25 cellular contexts compared by ENCODE assay signal in genomic region chr10:13222151-13222550, GRCh38. TPM values are rescaled to one million over a fixed set of nuclear protein-coding genes. Genes with fewer than 3 reads are reported as not detected.
DNase-seq lines count a peak whose midpoint lies in the region; ATAC-seq, FAIRE-seq and TF ChIP-seq lines count a peak whose summit lies in the region.
"Had no signal": no experiment of that assay in that cellular context is flagged by ENCODE, and none has a peak within 500 bp of the region (broad histone marks: within the 10 kb centered on the region; RNA-seq: fewer than 3 reads in every experiment).

No MANE protein-coding gene starts in this region.

- in situ Hi-C loops in HepG2 (cut with HindIII; ENCODE audit: extremely low pct_ligation_motif_present, low pct_unique_long_range_greater_than_20kb) = no loop called here

- intact Hi-C loops in HepG2 (cut with micrococcal nuclease; ENCODE audit: unreplicated experiment) = loop anchor here (10.0 kb wide), 1 partner anchor 53 kb away; no protein-coding TSS in a partner anchor
- intact Hi-C loops in spleen (cut with DNase I; ENCODE audit: low total_unique reads) = no loop called here

- H3K4me3 Mint-ChIP-seq in activated naive CD8-positive, alpha-beta T cell treated with anti-CD3 and anti-CD28 coated beads, Interleukin-2, amount 50 U/mL, for 24 hours = no peak overlapping the region
- no peak overlapping the region for H3K4me3 Mint-ChIP-seq in activated naive CD8-positive, alpha-beta T cell treated with anti-CD3 and anti-CD28 coated beads for 36 hours
- H3K4me3 Mint-ChIP-seq: CD14-positive monocyte; CD4-positive, alpha-beta memory T cell; GM23338; HFFc6 had no signal

- H4K20me1 ChIP-seq in HepG2 (ENCODE audit: insufficient read depth, low read length) (no peaks in the 10 kb centered on the region), SK-N-SH (ENCODE audit: insufficient read depth) (no peaks in the 10 kb centered on the region)
- H4K20me1 ChIP-seq: BLaER1 had no signal

- H3K27me3 ChIP-seq in HepG2 (ENCODE audit: control insufficient read depth in 1 of 2, insufficient read depth in 2 of 2, low read length in 2 of 2) = no peaks in the 10 kb centered on the region
- H3K27me3 ChIP-seq in spleen (replicated peaks in 1 of 7) = no peaks in the 10 kb centered on the region
- no peaks in the 10 kb centered on the region for H3K27me3 ChIP-seq in SK-N-SH (ENCODE audit: insufficient read depth)
- H3K27me3 ChIP-seq: BLaER1 had no signal

- H3K4me1 Mint-ChIP-seq in activated naive CD8-positive, alpha-beta T cell treated with anti-CD3 and anti-CD28 coated beads, Interleukin-2, amount 50 U/mL, for 24 hours = no peaks in the 10 kb centered on the region
- H3K4me1 Mint-ChIP-seq in activated naive CD8-positive, alpha-beta T cell treated with anti-CD3 and anti-CD28 coated beads for 36 hours = no peaks in the 10 kb centered on the region
- H3K4me1 Mint-ChIP-seq: CD14-positive monocyte; CD4-positive, alpha-beta memory T cell had no signal

- no peaks in the 10 kb centered on the region for H3K9me2 ChIP-seq in SK-N-SH

- no peaks in the 10 kb centered on the region for H3K36me3 Mint-ChIP-seq in activated naive CD8-positive, alpha-beta T cell treated with anti-CD3 and anti-CD28 coated beads, Interleukin-2, amount 50 U/mL, for 24 hours (ENCODE audit: low read depth)
- H3K36me3 Mint-ChIP-seq in activated naive CD8-positive, alpha-beta T cell treated with anti-CD3 and anti-CD28 coated beads for 36 hours = peaks cover under 1% of the 10 kb centered on the region
- H3K36me3 Mint-ChIP-seq: CD14-positive monocyte; CD4-positive, alpha-beta memory T cell had no signal

- BruUV-seq in HepG2 (replicated peaks; lab: Mats Ljungman, UMichigan) = no TSS peak

- no peak for TF ChIP-seq POLR2A in HepG2 (IDR thresholded peaks at IDR 0.05; ENCODE audit: insufficient read depth in 1 of 2, low read depth in 2 of 2, low read length in 2 of 2)
- TF ChIP-seq POLR2A in spleen (IDR thresholded peaks at IDR 0.05) = no peak

- no peak overlapping the region for H2AFZ ChIP-seq in HepG2 (ENCODE audit: low read length)
- no peak overlapping the region for H2AFZ ChIP-seq in SK-N-SH (ENCODE audit: low read depth)
- H2AFZ ChIP-seq: GM23338 had no signal

- H3K4me3 ChIP-seq in HepG2 (replicated peaks in 1 of 3; ENCODE audit: insufficient read depth in 1 of 3, low read depth in 2 of 3, low read length in 3 of 3) = no peak overlapping the region
- no peak overlapping the region for H3K4me3 ChIP-seq in spleen
- H3K4me3 ChIP-seq in SK-N-SH (ENCODE audit: low read depth in 2 of 2, low read length in 1 of 2) = no peak overlapping the region
- H3K4me3 ChIP-seq: A549, BLaER1, GM23338 had no signal

- TF ChIP-seq CTCF in HepG2 (CRISPR knock-in tag; IDR thresholded peaks at IDR 0.05) (no peak), spleen (IDR thresholded peaks at IDR 0.05 in 8 of 11, conservative IDR thresholded peaks at IDR 0.05 in 3 of 11) (no peak), SK-N-SH (IDR thresholded peaks at IDR 0.05) (no peak)

- no peaks in the 10 kb centered on the region for H3K9me3 Mint-ChIP-seq in activated naive CD8-positive, alpha-beta T cell treated with anti-CD3 and anti-CD28 coated beads, Interleukin-2, amount 50 U/mL, for 24 hours
- no peaks in the 10 kb centered on the region for H3K9me3 Mint-ChIP-seq in activated naive CD8-positive, alpha-beta T cell treated with anti-CD3 and anti-CD28 coated beads for 36 hours
- H3K9me3 Mint-ChIP-seq: CD4-positive, alpha-beta memory T cell; HFFc6 had no signal

- ATAC-seq in activated naive CD8-positive, alpha-beta T cell treated with anti-CD3 and anti-CD28 coated beads, Interleukin-2, amount 50 U/mL, for 24 hours = peak; percentile 10
- ATAC-seq in HepG2 = peak; percentile 74
- no peak for ATAC-seq in GM21619 (IDR thresholded peaks at IDR 0.05; ENCODE audit: unreplicated experiment)
- ATAC-seq: A549, GM23338, HCT116 had no signal

- no peak overlapping the region for H3K27ac Mint-ChIP-seq in activated naive CD8-positive, alpha-beta T cell treated with anti-CD3 and anti-CD28 coated beads, Interleukin-2, amount 50 U/mL, for 24 hours
- no peak overlapping the region for H3K27ac Mint-ChIP-seq in activated naive CD8-positive, alpha-beta T cell treated with anti-CD3 and anti-CD28 coated beads for 36 hours
- H3K27ac Mint-ChIP-seq: CD14-positive monocyte, GM23338, HFFc6 had no signal

- POLR2A ChIA-PET in HepG2 (lab: Yijun Ruan, JAX) (no interaction called here), SK-N-SH (lab: Yijun Ruan, JAX) (no interaction called here)

- CTCF ChIA-PET in HepG2 (lab: Yijun Ruan, JAX; ENCODE audit: low intra/inter-chr PET ratio, low total read pairs) = no interaction called here
- CTCF ChIA-PET in SK-N-SH (lab: Yijun Ruan, JAX) = interaction anchor here (0.5 kb wide), 1 partner anchor 101 kb away, joined by 3 read pairs; no protein-coding TSS in a partner anchor

- TF ChIP-seq RAD21 in HepG2 (CRISPR knock-in tag; IDR thresholded peaks at IDR 0.05) = no peak
- no peak for TF ChIP-seq RAD21 in SK-N-SH (IDR thresholded peaks at IDR 0.05; ENCODE audit: low read length)

- DNase-seq in activated naive CD8-positive, alpha-beta T cell treated with anti-CD3 and anti-CD28 coated beads, Interleukin-2, amount 50 U/mL, for 24 hours = no peak
- no peak for DNase-seq in activated naive CD8-positive, alpha-beta T cell treated with anti-CD3 and anti-CD28 coated beads for 36 hours
- DNase-seq in HepG2 (ENCODE audit: low spot score) (no peak), spleen (peak; percentile 62), SK-N-SH (no peak), urothelium cell line (ENCODE audit: low spot score) (no peak)
- DNase-seq: AML-193; CD4-positive, alpha-beta memory T cell; DMS153; DMS79; GDM1; H7; HFFc6 had no signal

- 22% methylated on average over 5 of the region's 6 CpGs for WGBS in HepG2 (ENCODE audit: low lambda C conversion rate)
- WGBS in spleen, 5 donors = 86 to 94% (median 90%) methylated on average over 6 of the region's 6 CpGs
- 86% methylated on average over 6 of the region's 6 CpGs for WGBS in SK-N-SH (ENCODE audit: low lambda C conversion rate)

- no peaks in the 10 kb centered on the region for H3K79me2 ChIP-seq in HepG2 (ENCODE audit: insufficient read depth, low read length)
- no peaks in the 10 kb centered on the region for H3K79me2 ChIP-seq in SK-N-SH (ENCODE audit: insufficient read depth)

- H3K36me3 ChIP-seq in HepG2 (replicated peaks in 1 of 2; ENCODE audit: control insufficient read depth in 1 of 2, insufficient read depth in 2 of 2, low read length in 2 of 2) (no peaks in the 10 kb centered on the region), spleen (no peaks in the 10 kb centered on the region), SK-N-SH (replicated peaks in 1 of 2; ENCODE audit: control insufficient read depth in 1 of 2, insufficient read depth in 2 of 2, low read length in 1 of 2) (no peaks in the 10 kb centered on the region)
- H3K36me3 ChIP-seq: BLaER1 had no signal

- no peaks in the 10 kb centered on the region for H3F3A ChIP-seq in SK-N-SH (replicated peaks; ENCODE audit: insufficient read depth)

- TF ChIP-seq EP300 in HepG2 (IDR thresholded peaks at IDR 0.05; ENCODE audit: low read depth in 2 of 2, low read length in 2 of 2) (no peak), HepG2 (CRISPR knock-in tag; IDR thresholded peaks at IDR 0.05; ENCODE audit: borderline replicate concordance) (no peak), SK-N-SH (IDR thresholded peaks at IDR 0.05; ENCODE audit: borderline replicate concordance in 1 of 2, low read depth in 1 of 2, low read length in 1 of 2) (no peak)

- H3K4me1 ChIP-seq in HepG2 (ENCODE audit: insufficient read depth, low read length) (peaks cover 17% of the 10 kb centered on the region; the same call in 1 of the 2 replicates), spleen (no peaks in the 10 kb centered on the region), SK-N-SH (ENCODE audit: control insufficient read depth in 1 of 2, insufficient read depth in 2 of 2, low read depth in 1 of 2, low read length in 1 of 2) (no peaks in the 10 kb centered on the region)

- H3K9ac ChIP-seq in HepG2 (ENCODE audit: insufficient read depth, low read depth, low read length) = no peak overlapping the region
- no peak overlapping the region for H3K9ac ChIP-seq in SK-N-SH
- H3K9ac ChIP-seq: BLaER1 had no signal

- H3K4me2 ChIP-seq in HepG2 (ENCODE audit: low read depth, low read length) = peak overlapping the region; percentile 30; the same call in 1 of the 2 replicates
- H3K4me2 ChIP-seq in SK-N-SH = no peak overlapping the region
- H3K4me2 ChIP-seq: A549, BLaER1, GM23338 had no signal

- H3K27ac ChIP-seq in HepG2 (ENCODE audit: extremely low read length, insufficient read depth, low read length) (no peak overlapping the region), spleen (no peak overlapping the region), SK-N-SH (ENCODE audit: low read depth in 2 of 2, low read length in 1 of 2) (no peak overlapping the region)
- H3K27ac ChIP-seq: 22Rv1, A549, BLaER1, HL-60 had no signal

- H3K27me3 Mint-ChIP-seq in activated naive CD8-positive, alpha-beta T cell treated with anti-CD3 and anti-CD28 coated beads, Interleukin-2, amount 50 U/mL, for 24 hours = no peaks in the 10 kb centered on the region
- H3K27me3 Mint-ChIP-seq in activated naive CD8-positive, alpha-beta T cell treated with anti-CD3 and anti-CD28 coated beads for 36 hours = no peaks in the 10 kb centered on the region
- H3K27me3 Mint-ChIP-seq: CD4-positive, alpha-beta memory T cell had no signal

- FAIRE-seq in HepG2 (lab: Jason Lieb, UNC) = no peak
- FAIRE-seq in urothelium cell line (lab: Jason Lieb, UNC) = no peak
- FAIRE-seq: A549, GM12892, GM18507 had no signal

- no peaks in the 10 kb centered on the region for H3K9me3 ChIP-seq in HepG2 (ENCODE audit: low read length)
- H3K9me3 ChIP-seq in spleen = no peaks in the 10 kb centered on the region
- H3K9me3 ChIP-seq in SK-N-SH = no peaks in the 10 kb centered on the region
- H3K9me3 ChIP-seq: A549, BLaER1 had no signal

RNA-seq across cellular contexts. Expression of gene UCMA, which starts 12.0 kb away (rescaled TPM):
- not detected for total RNA-seq in activated naive CD8-positive, alpha-beta T cell treated with anti-CD3 and anti-CD28 coated beads for 36 hours
- total RNA-seq in HepG2 (2016; rRNA removed; fragmentation: Illumina TruSeq; extraction: Trizol) (not detected in 2 replicates), spleen (not detected)
- not detected in 2 replicates for total RNA-seq in HepG2 (2016; cell fraction: cytosol; rRNA removed; fragmentation: Illumina TruSeq; extraction: Trizol; ENCODE audit: low read depth)
- total RNA-seq in HepG2 (2016; cell fraction: insoluble cytoplasmic fraction; rRNA removed; fragmentation: Illumina TruSeq; extraction: Trizol) = not detected in 2 replicates
- total RNA-seq in HepG2 (2016; cell fraction: membrane; rRNA removed; fragmentation: Illumina TruSeq; extraction: Trizol) = not detected in 2 replicates
- total RNA-seq in HepG2 (2016; cell fraction: nucleus; rRNA removed; fragmentation: Illumina TruSeq; extraction: Trizol) = not detected in 2 replicates
- polyA plus RNA-seq in HepG2 (2011; rRNA removed) (not detected in 2 replicates), spleen (not detected), SK-N-SH (2012; rRNA removed) (not detected in 2 replicates)
- polyA plus RNA-seq in HepG2 (2011; cell fraction: cytosol; rRNA removed) = not detected in 2 replicates
- polyA plus RNA-seq in HepG2 (2011; cell fraction: nucleus; rRNA removed) = not detected in 2 replicates
- not detected in 2 replicates for polyA plus RNA-seq in HepG2 (2012)
- not detected in 2 replicates for polyA plus RNA-seq in HepG2 (2016; cell fraction: cytosol; fragmentation: Illumina TruSeq; extraction: Trizol; ENCODE audit: low read depth)
- polyA plus RNA-seq in HepG2 (2016; cell fraction: insoluble cytoplasmic fraction; fragmentation: Illumina TruSeq; extraction: Trizol; ENCODE audit: low read depth) = not detected in 2 replicates
- polyA plus RNA-seq in HepG2 (2016; cell fraction: membrane; fragmentation: Illumina TruSeq; extraction: Trizol; ENCODE audit: low read depth) = not detected in 2 replicates
- polyA plus RNA-seq in HepG2 (2016; cell fraction: nucleus; fragmentation: Illumina TruSeq; extraction: Trizol; ENCODE audit: insufficient read depth, low read depth) = not detected in 2 replicates
- not detected in 2 replicates for polyA minus RNA-seq in HepG2 (2011; rRNA and poly(A)+ RNA removed; ENCODE audit: low replicate concordance)
- not detected in 2 replicates for polyA minus RNA-seq in HepG2 (2011; cell fraction: cytosol; rRNA and poly(A)+ RNA removed)
- polyA minus RNA-seq in HepG2 (2011; cell fraction: nucleus; rRNA and poly(A)+ RNA removed) = not detected in 2 replicates
- polyA plus RNA-seq in SK-N-SH (2012; cell fraction: cytosol; rRNA removed) = not detected in 2 replicates
- not detected in 2 replicates for polyA plus RNA-seq in SK-N-SH (2012; cell fraction: nucleus; rRNA removed)
- total RNA-seq: CD4-positive, alpha-beta memory T cell; Daoy; H7; HFFc6; HT1080 had no signal
- polyA plus RNA-seq: A549; CD14-positive monocyte; CD4-positive, alpha-beta memory T cell had no signal
